Comparison of ENCODE assay signal across 8 cellular contexts in the genomic region with DNA sequence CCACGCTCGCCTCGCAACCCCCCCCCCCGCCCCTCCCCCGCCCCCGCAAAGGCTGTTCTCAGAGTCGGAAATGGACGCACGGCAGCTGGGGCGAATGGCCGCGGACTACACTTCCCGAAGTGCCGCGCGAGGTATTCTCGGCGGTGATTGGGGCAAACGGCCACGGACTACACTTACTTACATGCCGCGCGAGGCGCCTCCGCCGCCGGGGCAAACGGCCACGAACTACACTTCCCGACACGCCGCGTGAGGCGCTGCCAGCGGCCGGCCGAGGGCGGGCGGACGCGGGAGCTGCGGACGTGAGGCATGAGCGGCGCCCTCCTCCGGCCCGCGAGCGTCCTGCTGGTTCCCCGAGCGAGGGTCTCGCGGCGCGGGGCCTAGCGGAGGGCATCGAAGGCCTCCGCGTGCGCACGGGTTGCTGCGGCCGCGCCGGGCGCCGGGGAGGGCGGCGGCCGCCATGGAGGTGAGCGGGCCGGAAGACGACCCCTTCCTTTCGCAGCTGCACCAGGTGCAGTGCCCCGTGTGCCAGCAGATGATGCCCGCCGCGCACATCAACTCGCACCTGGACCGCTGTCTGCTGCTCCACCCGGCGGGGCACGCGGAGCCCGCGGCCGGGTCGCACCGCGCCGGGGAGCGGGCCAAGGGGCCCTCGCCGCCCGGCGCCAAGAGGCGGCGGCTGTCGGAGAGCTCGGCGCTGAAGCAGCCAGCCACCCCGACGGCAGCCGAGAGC. TPM values are rescaled to one million over a fixed set of nuclear protein-coding genes. Genes with fewer than 3 reads are reported as not detected.
DNase-seq lines count a peak whose midpoint lies in the region; ATAC-seq and TF ChIP-seq lines count a peak whose summit lies in the region.

A gene (plus strand): TSS at position 228 of the 730 bp plus-strand sequence. CDS start 230 bp downstream, at position 458.

- peak; percentile 28 for TF ChIP-seq CTCF in HFF-Myc (IDR thresholded peaks at IDR 0.05; ENCODE audit: low read depth, low read length, missing control alignments)
- peak; percentile 64 to 88 (median 80) for TF ChIP-seq CTCF in gastroesophageal sphincter (IDR thresholded peaks at IDR 0.05)

- H3K27ac Mint-ChIP-seq in activated naive CD4-positive, alpha-beta T cell treated with anti-CD3 and anti-CD28 coated beads for 36 hours = peak within 1 kb of the TSS; percentile 96

- DNase-seq in GM04504 (ENCODE audit: low read depth) = peak; percentile 99
- peak; percentile 93 for DNase-seq in HFF-Myc (ENCODE audit: extremely low read depth, low read depth)
- DNase-seq in MV-4-11 (lab: John Stamatoyannopoulos, UW) = peak; percentile 98
- DNase-seq in SK-MEL-5 (ENCODE audit: low read depth, low spot score) = peak; percentile 100
- peak; percentile 97 for DNase-seq in activated naive CD4-positive, alpha-beta T cell treated with anti-CD3 and anti-CD28 coated beads for 36 hours
- peak; percentile 84 for DNase-seq in non-pigmented ciliary epithelial cell (ENCODE audit: low read depth)
- peak; percentile 99 for DNase-seq in superior temporal gyrus (ENCODE audit: extremely low spot score)

- H3K4me1 Mint-ChIP-seq in activated naive CD4-positive, alpha-beta T cell treated with anti-CD3 and anti-CD28 coated beads for 36 hours (ENCODE audit: low read depth) = peaks cover 45% of the 10 kb centered on the region

- peaks cover 0 to 47% (median 21%) of the 10 kb centered on the region in 3 donors for H3K4me1 ChIP-seq in gastroesophageal sphincter

- H3K9me3 ChIP-seq in gastroesophageal sphincter = no peaks in the 10 kb centered on the region

- peak within 1 kb of the TSS; percentile 90 for H3K4me3 ChIP-seq in HFF-Myc (replicated peaks; ENCODE audit: low read depth, low read length)
- H3K4me3 ChIP-seq in gastroesophageal sphincter = peak within 1 kb of the TSS; percentile 74 to 87

- H3K9me3 Mint-ChIP-seq in activated naive CD4-positive, alpha-beta T cell treated with anti-CD3 and anti-CD28 coated beads for 36 hours = no peaks in the 10 kb centered on the region

- no peaks in the 10 kb centered on the region for H3K27me3 Mint-ChIP-seq in activated naive CD4-positive, alpha-beta T cell treated with anti-CD3 and anti-CD28 coated beads for 36 hours (ENCODE audit: low read depth)

- peak within 1 kb of the TSS; percentile 93 for H3K4me3 Mint-ChIP-seq in activated naive CD4-positive, alpha-beta T cell treated with anti-CD3 and anti-CD28 coated beads for 36 hours

- H3K27ac ChIP-seq in gastroesophageal sphincter = peak within 1 kb of the TSS; percentile 87 to 99 (median 94)

- peak; percentile 68 to 76 for TF ChIP-seq POLR2A in gastroesophageal sphincter (IDR thresholded peaks at IDR 0.05)

- no peak for TF ChIP-seq EP300 in gastroesophageal sphincter (IDR thresholded peaks at IDR 0.05)

- peak; percentile 97 for ATAC-seq in gastroesophageal sphincter

- CTCF ChIA-PET in activated naive CD4-positive, alpha-beta T cell treated with anti-CD3 and anti-CD28 coated beads for 36 hours (lab: Charles Lee) = interaction anchor here (0.7 to 2.1 kb wide), 3 partner anchors 15 to 134 kb away, joined by 3 to 7 read pairs (median 3); a partner anchor contains a TSS

- H3K36me3 Mint-ChIP-seq in activated naive CD4-positive, alpha-beta T cell treated with anti-CD3 and anti-CD28 coated beads for 36 hours (ENCODE audit: low read depth) = peaks cover 13% of the 10 kb centered on the region

- H3K27me3 ChIP-seq in gastroesophageal sphincter = no peaks in the 10 kb centered on the region

- no CpG with 5 or more reads among the region's 104 CpGs for WGBS in gastroesophageal sphincter (ENCODE audit: low coverage in 1 of 2), 2 donors

- peaks cover 0 to 5% of the 10 kb centered on the region in 2 donors for H3K36me3 ChIP-seq in gastroesophageal sphincter

- in situ Hi-C loops in SK-MEL-5 (cut with HindIII; ENCODE audit: low pct_unique_long_range_greater_than_20kb, low sequenced_read_pairs) = no loop called here

- intact Hi-C loops in activated naive CD4-positive, alpha-beta T cell treated with anti-CD3 and anti-CD28 coated beads for 36 hours (cut with micrococcal nuclease) = loop anchor here (1.0 to 10.0 kb wide), 10 partner anchors 75 to 1369 kb away; a partner anchor contains a TSS

RNA-seq across cellular contexts. Expression of the gene that starts here (rescaled TPM):
- total RNA-seq in SK-MEL-5 (2014; rRNA removed; shearing (Covaris generic)) = 88.1 and 96.8 TPM in 2 replicates
- 82.1 and 88.4 TPM in 2 replicates for polyA plus RNA-seq in SK-MEL-5 (2015; cell fraction: cytosol; rRNA removed)
- 53.5 and 68.0 TPM in 2 replicates for polyA plus RNA-seq in SK-MEL-5 (2015; cell fraction: nucleus; rRNA removed)
- 10 to 100 TPM; 19.2 to 21.7 TPM for total RNA-seq in activated naive CD4-positive, alpha-beta T cell treated with anti-CD3 and anti-CD28 coated beads for 36 hours
- total RNA-seq in gastroesophageal sphincter = 10 to 100 TPM; 48.1 to 66.1 (median 57.1) TPM

Comparison
In these comparisons a context has a peak if more than half of its experiments do, and no peak if none do; other contexts are left out.
1. Peak in every context shown above with its lines: DNase-seq, ATAC-seq, H3K4me3 ChIP-seq and H3K27ac ChIP-seq.